21 cellular contexts compared by ENCODE assay signal in the genomic region with DNA sequence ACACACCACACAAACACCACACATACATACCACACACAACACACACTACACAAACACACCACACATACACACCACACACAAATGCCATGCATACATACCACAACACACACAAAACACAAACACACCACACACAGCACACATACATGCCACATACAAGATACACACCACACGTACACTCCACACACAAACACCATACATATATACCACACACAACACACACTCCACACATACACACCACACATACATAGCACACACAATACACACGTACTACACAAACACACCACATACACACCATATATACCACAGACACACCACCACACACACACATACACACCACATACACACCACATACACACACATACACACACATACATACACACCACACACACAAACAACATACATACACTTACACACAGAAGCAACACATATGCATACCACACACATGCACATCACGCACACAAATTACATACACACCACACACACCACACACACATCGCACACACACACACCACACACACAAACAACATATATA. TPM values are rescaled to one million over a fixed set of nuclear protein-coding genes. Genes with fewer than 3 reads are reported as not detected.
DNase-seq lines count a peak whose midpoint lies in the region; ATAC-seq and TF ChIP-seq lines count a peak whose summit lies in the region.
"Had no signal": no experiment of that assay in that cellular context is flagged by ENCODE, and none has a peak within 500 bp of the region (broad histone marks: within the 10 kb centered on the region; RNA-seq: fewer than 3 reads in every experiment).

No MANE protein-coding gene starts in this region.

- H3K4me1 Mint-ChIP-seq in HFFc6 (ENCODE audit: low read depth) (peaks cover 53% of the 10 kb centered on the region), brain (peaks cover 57% of the 10 kb centered on the region)

- H3K27ac ChIP-seq in foreskin keratinocyte = peak overlapping the region; percentile 68
- peak overlapping the region; percentile 97 for H3K27ac ChIP-seq in smooth muscle cell (ENCODE audit: low read depth)
- H3K27ac ChIP-seq in thyroid gland = no peak overlapping the region

- intact Hi-C loops in thyroid gland (cut with DNase I) = no loop called here

- H3K4me3 ChIP-seq in smooth muscle cell = no peak overlapping the region
- no peak overlapping the region for H3K4me3 ChIP-seq in thyroid gland (replicated peaks in 1 of 3)
- H3K4me3 ChIP-seq: body of pancreas, left lung, uterus had no signal

- H3K27me3 ChIP-seq in foreskin keratinocyte (no peaks in the 10 kb centered on the region), smooth muscle cell (ENCODE audit: low read depth) (no peaks in the 10 kb centered on the region), thyroid gland (no peaks in the 10 kb centered on the region)
- H3K27me3 ChIP-seq: body of pancreas, left lung, uterus had no signal

- DNase-seq in HFFc6 (no peak), foreskin keratinocyte (peak in 1 of 2 donors; percentile 14), smooth muscle cell (lab: John Stamatoyannopoulos, UW; ENCODE audit: unreplicated experiment) (no peak), HCEC 1CT (no peak), thyroid gland (no peak)
- DNase-seq: activated CD4-positive, CD25-positive, alpha-beta regulatory T cell treated with anti-CD3 and anti-CD28 coated beads, Interleukin-2, amount 50 U/mL, for 72 hours; body of pancreas; CD4-positive, alpha-beta T cell; dermis blood vessel endothelial cell; left lung; NCI-H1930; NCI-H446 treated with DMSO at 0.1 percent for 48 hours; NK-92 treated with Interleukin-12 subunit alpha and Interleukin-12 subunit beta, amount 100 ng/mL, for 24 hours; SK-N-SH; stimulated activated naive CD4-positive, alpha-beta T cell treated with Interleukin-2 at 50 U/mL for 16 hours; uterus had no signal

- no peaks in the 10 kb centered on the region for H3K36me3 ChIP-seq in smooth muscle cell (ENCODE audit: low read depth)
- H3K36me3 ChIP-seq in thyroid gland = no peaks in the 10 kb centered on the region
- H3K36me3 ChIP-seq: left lung, uterus had no signal

- 98% methylated on average over 4 of the region's 4 CpGs for WGBS in smooth muscle cell (ENCODE audit: low lambda C conversion rate)
- 97 to 98% methylated on average over 4 of the region's 4 CpGs for WGBS in thyroid gland, 2 donors

- H3K9me3 Mint-ChIP-seq in HFFc6 (no peaks in the 10 kb centered on the region), brain (peaks cover 0 to 3% (median 0%) of the 10 kb centered on the region in 5 experiments)
- H3K9me3 Mint-ChIP-seq: CD4-positive, alpha-beta T cell had no signal

- no peak overlapping the region for H2AFZ ChIP-seq in smooth muscle cell (ENCODE audit: low read depth)

- H4K20me1 ChIP-seq in smooth muscle cell (ENCODE audit: low read depth) = peaks cover 3% of the 10 kb centered on the region

- H3K4me1 ChIP-seq in foreskin keratinocyte (peaks cover 43% of the 10 kb centered on the region), smooth muscle cell (ENCODE audit: low read depth) (peaks cover 24% of the 10 kb centered on the region), thyroid gland (peaks cover 31 to 37% of the 10 kb centered on the region in 2 donors)
- H3K4me1 ChIP-seq: uterus had no signal

- H3K27me3 Mint-ChIP-seq in HFFc6 (ENCODE audit: insufficient read depth) (peaks cover 8% of the 10 kb centered on the region; the same call in 1 of the 2 replicates), brain (no peaks in the 10 kb centered on the region)

- no peak overlapping the region for H3K4me2 ChIP-seq in smooth muscle cell
- H3K4me2 ChIP-seq: SK-N-SH had no signal

- H3K79me2 ChIP-seq in smooth muscle cell (ENCODE audit: low read depth) = peaks cover 9% of the 10 kb centered on the region

- no peaks in the 10 kb centered on the region for H3K36me3 Mint-ChIP-seq in HFFc6 (ENCODE audit: low read depth)
- no peaks in the 10 kb centered on the region for H3K36me3 Mint-ChIP-seq in brain
- H3K36me3 Mint-ChIP-seq: activated naive CD8-positive, alpha-beta T cell had no signal

- peak overlapping the region; percentile 71 for H3K9ac ChIP-seq in smooth muscle cell (ENCODE audit: low read depth)
- H3K9ac ChIP-seq: SK-N-SH had no signal

- H3K9me3 ChIP-seq in smooth muscle cell (replicated peaks; ENCODE audit: low read depth) (no peaks in the 10 kb centered on the region), thyroid gland (no peaks in the 10 kb centered on the region)
- H3K9me3 ChIP-seq: body of pancreas, left lung, SK-N-SH, uterus had no signal

- ATAC-seq in foreskin keratinocyte = no peak
- ATAC-seq in GM19035 (IDR thresholded peaks at IDR 0.05; ENCODE audit: unreplicated experiment) = no peak
- ATAC-seq in GM21717 (IDR thresholded peaks at IDR 0.05; ENCODE audit: unreplicated experiment) = no peak

- H3F3A ChIP-seq in smooth muscle cell (ENCODE audit: low read depth) = peaks cover 36% of the 10 kb centered on the region

- TF ChIP-seq CTCF in HFFc6 (IDR thresholded peaks at IDR 0.05) = no peak
- TF ChIP-seq CTCF in brain (conservative IDR thresholded peaks at IDR 0.05) = no peak
- no peak for TF ChIP-seq CTCF in foreskin keratinocyte (conservative IDR thresholded peaks at IDR 0.05)
- no peak for TF ChIP-seq CTCF in smooth muscle cell (IDR thresholded peaks at IDR 0.05; ENCODE audit: borderline replicate concordance, insufficient read depth, poor library complexity, severe bottlenecking)
- no peak for TF ChIP-seq CTCF in thyroid gland (IDR thresholded peaks at IDR 0.05)

- peak overlapping the region; percentile 47; the same call in 1 of the 2 replicates for H3K27ac Mint-ChIP-seq in HFFc6
- peak overlapping the region; percentile 73 to 91 (median 82) for H3K27ac Mint-ChIP-seq in brain
- H3K27ac Mint-ChIP-seq: activated naive CD8-positive, alpha-beta T cell; CD4-positive, alpha-beta T cell had no signal

- no peak for TF ChIP-seq POLR2A in thyroid gland (IDR thresholded peaks at IDR 0.05)

- H3K4me3 Mint-ChIP-seq in HFFc6 (peak overlapping the region; percentile 14; the same call in 1 of the 2 replicates), brain (peak overlapping the region in 4 of 5 experiments; percentile 8 to 62 (median 28))
- H3K4me3 Mint-ChIP-seq: activated naive CD8-positive, alpha-beta T cell; CD4-positive, alpha-beta T cell had no signal

RNA-seq across cellular contexts. Expression of a gene that starts 1.1 kb away (rescaled TPM):
- total RNA-seq in HFFc6 (2021; fragmentation: NEBNext Ultra II Directional; extraction: Animal tissue kit (Norgen Biotek cat#: 25700)) = 1 to 10 TPM; 2.6 to 6.6 (median 5.3) TPM
- polyA plus RNA-seq in brain (ENCODE audit: insufficient read depth, low read depth, low replicate concordance) (1.2 TPM), foreskin keratinocyte (20.2 and 22.0 TPM in 2 replicates), smooth muscle cell (11.5 and 13.6 TPM in 2 replicates)
- total RNA-seq in foreskin keratinocyte (18.6 and 18.7 TPM in 2 replicates), smooth muscle cell (8.0 and 13.0 TPM in 2 replicates), thyroid gland (10 to 100 TPM in 2 of 4 donors, 1 to 10 TPM in 2; 4.8 to 12.6 (median 8.7) TPM)
- total RNA-seq: dermis blood vessel endothelial cell had no signal

RNA-seq across cellular contexts. Expression of a gene that starts 19.4 kb away (rescaled TPM):
- total RNA-seq in HFFc6 (2021; fragmentation: NEBNext Ultra II Directional; extraction: Animal tissue kit (Norgen Biotek cat#: 25700)) = not detected
- polyA plus RNA-seq in brain (ENCODE audit: insufficient read depth, low read depth, low replicate concordance) (not detected), foreskin keratinocyte (0.35 and 0.66 TPM in 2 replicates), smooth muscle cell (not detected in 2 replicates)
- total RNA-seq in foreskin keratinocyte (0.54 and 0.71 TPM in 2 replicates), smooth muscle cell (not detected in 2 replicates), thyroid gland (10 to 100 TPM in 3 of 4 donors, 1 to 10 TPM in 1; 3.6 to 38.2 (median 19.0) TPM)
- total RNA-seq: CD4-positive, alpha-beta T cell; dermis blood vessel endothelial cell; omental fat pad had no signal
- polyA plus RNA-seq: SK-N-SH had no signal

RNA-seq across cellular contexts. Expression of a gene that starts 48.6 kb away (rescaled TPM):
- total RNA-seq in HFFc6 (2021; fragmentation: NEBNext Ultra II Directional; extraction: Animal tissue kit (Norgen Biotek cat#: 25700)) = not detected
- polyA plus RNA-seq in brain (ENCODE audit: insufficient read depth, low read depth, low replicate concordance) = not detected
- not detected in 2 replicates for total RNA-seq in foreskin keratinocyte
- polyA plus RNA-seq in foreskin keratinocyte = not detected in 2 replicates
- not detected in 2 replicates for total RNA-seq in smooth muscle cell
- polyA plus RNA-seq in smooth muscle cell = not detected in 2 replicates
- 1 to 10 TPM; 1.2 to 1.7 (median 1.6) TPM for total RNA-seq in thyroid gland
- total RNA-seq: CD4-positive, alpha-beta T cell; dermis blood vessel endothelial cell had no signal
- polyA plus RNA-seq: SK-N-SH had no signal

Comparison
In these comparisons a context has a peak if more than half of its experiments do, and no peak if none do; other contexts are left out.
1. H3K27ac ChIP-seq: peak in foreskin keratinocyte (single experiment) and smooth muscle cell (single experiment); none in thyroid gland (0 of 3).